In genomic region chr14:57834001-57834598, GRCh38 we compare ENCODE assay signal across 18 cellular contexts. TPM values are rescaled to one million over a fixed set of nuclear protein-coding genes. Genes with fewer than 3 reads are reported as not detected.
DNase-seq lines count a peak whose midpoint lies in the region; ATAC-seq and TF ChIP-seq lines count a peak whose summit lies in the region.
"Had no signal": no experiment of that assay in that cellular context is flagged by ENCODE, and none has a peak within 500 bp of the region (broad histone marks: within the 10 kb centered on the region; RNA-seq: fewer than 3 reads in every experiment).

No MANE protein-coding gene starts in this region.

- H3K36me3 ChIP-seq in breast epithelium = no peaks in the 10 kb centered on the region
- no peaks in the 10 kb centered on the region for H3K36me3 ChIP-seq in Panc1 (ENCODE audit: control insufficient read depth, insufficient read depth, low read length)
- H3K36me3 ChIP-seq in uterus = no peaks in the 10 kb centered on the region
- H3K36me3 ChIP-seq: Peyer's patch had no signal

- H3K27ac Mint-ChIP-seq in MCF 10A (ENCODE audit: low read depth, unreplicated experiment) = peak overlapping the region; percentile 73
- no peak overlapping the region for H3K27ac Mint-ChIP-seq in WTC11
- H3K27ac Mint-ChIP-seq: HFFc6 had no signal

- H3K4me1 ChIP-seq in breast epithelium (no peaks in the 10 kb centered on the region), Panc1 (ENCODE audit: control insufficient read depth, insufficient read depth, low read length) (peaks cover 16% of the 10 kb centered on the region), uterus (no peaks in the 10 kb centered on the region)
- H3K4me1 ChIP-seq: Peyer's patch had no signal

- intact Hi-C loops in MCF 10A (cut with micrococcal nuclease) = loop anchor here (2.0 kb wide), 1 partner anchor 37 kb away; no protein-coding TSS in a partner anchor
- intact Hi-C loops in breast epithelium (cut with DNase I; ENCODE audit: low total_unique reads) = no loop called here
- intact Hi-C loops in Panc1 (cut with micrococcal nuclease; ENCODE audit: unreplicated experiment) = no loop called here
- intact Hi-C loops in uterus (cut with DNase I; ENCODE audit: low total_unique reads) = no loop called here

- H3K4me1 Mint-ChIP-seq in MCF 10A (ENCODE audit: insufficient read depth, unreplicated experiment) (peaks cover 39% of the 10 kb centered on the region), WTC11 (peaks cover 18% of the 10 kb centered on the region)

- ATAC-seq in Panc1 = no peak
- no peak for ATAC-seq in WTC11
- no peak for ATAC-seq in GM18502 (IDR thresholded peaks at IDR 0.05; ENCODE audit: poor library complexity, unreplicated experiment)

- no peaks in the 10 kb centered on the region for H3K27me3 Mint-ChIP-seq in MCF 10A (ENCODE audit: insufficient read depth, unreplicated experiment)
- H3K27me3 Mint-ChIP-seq in WTC11 (ENCODE audit: low read depth) = no peaks in the 10 kb centered on the region; the same call in 1 of the 2 replicates

- POLR2A ChIA-PET in MCF 10A (lab: Yijun Ruan, JAX) (interaction anchor here (1.2 to 2.3 kb wide), 4 partner anchors 11 to 108 kb away, joined by 3 to 12 read pairs (median 4); no protein-coding TSS in a partner anchor), Panc1 (lab: Charles Lee) (no interaction called here), WTC11 (lab: Charles Lee) (no interaction called here)

- CTCF ChIA-PET in MCF 10A (lab: Yijun Ruan, JAX) = interaction anchor here (0.5 to 1.4 kb wide), 3 partner anchors 51 to 148 kb away, joined by 3 to 4 read pairs (median 3); no protein-coding TSS in a partner anchor
- CTCF ChIA-PET in Panc1 (lab: Charles Lee) = no interaction called here
- CTCF ChIA-PET in WTC11 (lab: Charles Lee) = no interaction called here

- H3K4me3 Mint-ChIP-seq in MCF 10A (ENCODE audit: unreplicated experiment) = no peak overlapping the region
- H3K4me3 Mint-ChIP-seq in WTC11 = no peak overlapping the region
- H3K4me3 Mint-ChIP-seq: HFFc6 had no signal

- H3K36me3 Mint-ChIP-seq in MCF 10A (ENCODE audit: insufficient read depth, unreplicated experiment) (peaks cover 7% of the 10 kb centered on the region), WTC11 (no peaks in the 10 kb centered on the region)

- H3K27ac ChIP-seq in breast epithelium (no peak overlapping the region), Panc1 (ENCODE audit: low read length) (peak overlapping the region; percentile 88), uterus (peak overlapping the region; percentile 14 to 48)
- H3K27ac ChIP-seq: C4-2B, KMS-11, Peyer's patch had no signal

- H3K9me3 ChIP-seq in breast epithelium (no peaks in the 10 kb centered on the region), Panc1 (ENCODE audit: control insufficient read depth, insufficient read depth, low read depth, low read length) (no peaks in the 10 kb centered on the region), uterus (no peaks in the 10 kb centered on the region)
- H3K9me3 ChIP-seq: Peyer's patch had no signal

- no peak for TF ChIP-seq POLR2A in breast epithelium (IDR thresholded peaks at IDR 0.05)
- TF ChIP-seq POLR2A in uterus (IDR thresholded peaks at IDR 0.05) = no peak

- H3K27me3 ChIP-seq in breast epithelium = no peaks in the 10 kb centered on the region
- H3K27me3 ChIP-seq in Panc1 (ENCODE audit: control insufficient read depth, insufficient read depth, low read length) = no peaks in the 10 kb centered on the region
- no peaks in the 10 kb centered on the region for H3K27me3 ChIP-seq in uterus
- H3K27me3 ChIP-seq: Peyer's patch had no signal

- in situ Hi-C loops in Panc1 (cut with HindIII; ENCODE audit: low pct_unique_long_range_greater_than_20kb, low sequenced_read_pairs) = no loop called here

- no peak for TF ChIP-seq CTCF in MCF 10A (IDR thresholded peaks at IDR 0.05; ENCODE audit: unreplicated experiment)
- TF ChIP-seq CTCF in breast epithelium (IDR thresholded peaks at IDR 0.05) = no peak
- TF ChIP-seq CTCF in Panc1 (IDR thresholded peaks at IDR 0.05) = no peak
- no peak for TF ChIP-seq CTCF in fibroblast of villous mesenchyme (IDR thresholded peaks at IDR 0.05; ENCODE audit: insufficient read depth, low read depth, low read length)
- no peak for TF ChIP-seq CTCF in uterus (IDR thresholded peaks at IDR 0.05)
- no peak for TF ChIP-seq CTCF in WTC11 (IDR thresholded peaks at IDR 0.05)

- H3K9me3 Mint-ChIP-seq in MCF 10A (ENCODE audit: unreplicated experiment) = no peaks in the 10 kb centered on the region
- peaks cover under 1% of the 10 kb centered on the region; the same call in 1 of the 2 replicates for H3K9me3 Mint-ChIP-seq in WTC11

- DNase-seq in MCF 10A (ENCODE audit: unreplicated experiment) (no peak), breast epithelium (ENCODE audit: low spot score in 2 of 2) (no peak), Panc1 (ENCODE audit: low read depth, low spot score) (no peak), fibroblast of villous mesenchyme (ENCODE audit: low read depth) (peak; percentile 11), uterus (no peak), epidermal melanocyte (ENCODE audit: insufficient read length, low spot score) (no peak), WTC11 (ENCODE audit: low spot score) (no peak)
- DNase-seq: NCI-H1048, NCI-H146, NCI-H2081 treated with DMSO at 0.1 percent for 48 hours, NCI-H510A treated with DMSO at 0.1 percent for 48 hours, Peyer's patch, SHP77 had no signal

- H3K4me3 ChIP-seq in breast epithelium = no peak overlapping the region
- no peak overlapping the region for H3K4me3 ChIP-seq in Panc1 (ENCODE audit: low read depth in 2 of 2, low read length in 2 of 2)
- no peak overlapping the region for H3K4me3 ChIP-seq in fibroblast of villous mesenchyme (ENCODE audit: low read depth, low read length)
- H3K4me3 ChIP-seq in uterus = no peak overlapping the region
- H3K4me3 ChIP-seq: Peyer's patch had no signal

- BruUV-seq in MCF 10A (replicated peaks; lab: Mats Ljungman, UMichigan) (no TSS peak), Panc1 (replicated peaks; lab: Mats Ljungman, UMichigan) (no TSS peak)

TF ChIP-seq in WTC11, 78 proteins besides CTCF, POLR2A, EP300 and RAD21:
- TF ChIP-seq AFF4 (CRISPR knock-in tag; IDR thresholded peaks at IDR 0.05; ENCODE audit: borderline replicate concordance) = no peak
- no peak for TF ChIP-seq ESRRA (CRISPR knock-in tag; IDR thresholded peaks at IDR 0.05; ENCODE audit: borderline replicate concordance)
- no peak for TF ChIP-seq E2F4 (CRISPR knock-in tag; IDR thresholded peaks at IDR 0.05; ENCODE audit: borderline replicate concordance, low read depth)
- no peak for TF ChIP-seq SMAD4 (CRISPR knock-in tag; IDR thresholded peaks at IDR 0.05)
- no peak for TF ChIP-seq SOX15 (CRISPR knock-in tag; IDR thresholded peaks at IDR 0.05)
- no peak for TF ChIP-seq USF2 (CRISPR knock-in tag; IDR thresholded peaks at IDR 0.05)
TF ChIP-seq in WTC11: peak in this region for 0.

RNA-seq across cellular contexts. Expression of gene SLC35F4, which starts 31.8 kb away (rescaled TPM):
- total RNA-seq in MCF 10A (2022) (not detected in 2 replicates), breast epithelium (not detected), Panc1 (2021; ENCODE audit: unreplicated experiment) (not detected), fibroblast of villous mesenchyme (not detected in 2 replicates), uterus (1 to 10 TPM in 1 of 4 donors, under 1 TPM in 1, not detected in 2; 0.88 to 2.3 TPM), WTC11 (2021) (not detected in 3 replicates)
- polyA plus RNA-seq in Panc1 (2012; ENCODE audit: insufficient read length) = not detected
- total RNA-seq: HFFc6, M059J, Peyer's patch had no signal

Comparison
In these comparisons a context has a peak if more than half of its experiments do, and no peak if none do; other contexts are left out.
1. H3K27ac ChIP-seq: peak in Panc1 (single experiment) and uterus (2 of 2); none in breast epithelium (0 of 2).